ENCODE assay signal across 1 cellular context in genomic region chr1:38973659-38974437, GRCh38.
TF ChIP-seq lines count a peak whose summit lies in the region.

No MANE protein-coding gene starts in this region.

TF ChIP-seq in GM23338, 12 proteins besides CTCF, POLR2A, EP300 and RAD21 (continued from another document):
- no peak for TF ChIP-seq ZNF462 (CRISPR knock-in tag; IDR thresholded peaks at IDR 0.05)
- no peak for TF ChIP-seq REST (IDR thresholded peaks at IDR 0.05; ENCODE audit: unreplicated experiment)
